Comparison of ENCODE assay signal across 11 cellular contexts in genomic region chr6:13763740-13764381, GRCh38. TPM values are rescaled to one million over a fixed set of nuclear protein-coding genes. Genes with fewer than 3 reads are reported as not detected.
A peak's percentile ranks its signal among the peaks of the same experiment; 100 is the strongest.
DNase-seq lines count a peak whose midpoint lies in the region; ATAC-seq, FAIRE-seq and TF ChIP-seq lines count a peak whose summit lies in the region.
"Had no signal": no experiment of that assay in that cellular context is flagged by ENCODE, and none has a peak within 500 bp of the region (broad histone marks: within the 10 kb centered on the region; RNA-seq: fewer than 3 reads in every experiment).

No MANE protein-coding gene starts in this region.

- no peaks in the 10 kb centered on the region for H3K9me3 ChIP-seq in OCI-LY7 (ENCODE audit: low read length)
- H3K9me3 ChIP-seq in neuron (ENCODE audit: low read length), result no peaks in the 10 kb centered on the region

- H3K9me2 ChIP-seq in OCI-LY7 (ENCODE audit: insufficient read depth, low read length), result no peaks in the 10 kb centered on the region

- H4K20me1 ChIP-seq in OCI-LY7 (ENCODE audit: insufficient read depth, low read length), result no peaks in the 10 kb centered on the region

- ATAC-seq in GM21515 (IDR thresholded peaks at IDR 0.05; ENCODE audit: unreplicated experiment), result peak; percentile 54
- ATAC-seq: naive thymus-derived CD8-positive, alpha-beta T cell had no signal

- FAIRE-seq in GM18507 (lab: Jason Lieb, UNC) (peak; percentile 65), RCC 7860 (lab: Jason Lieb, UNC) (no peak)
- FAIRE-seq: bronchial epithelial cell had no signal

- no peaks in the 10 kb centered on the region for H3K79me2 ChIP-seq in OCI-LY7 (ENCODE audit: insufficient read depth, low read depth, low read length)

- CTCF ChIA-PET in OCI-LY7 (lab: Charles Lee; ENCODE audit: unreplicated experiment), result interaction anchor here (0.5 to 0.6 kb wide), 2 partner anchors 70 to 294 kb away, joined by 3 to 4 read pairs; no protein-coding TSS in a partner anchor

- intact Hi-C loops in OCI-LY7 (cut with micrococcal nuclease; ENCODE audit: unreplicated experiment), result no loop called here

- H3K27me3 ChIP-seq in neuron (ENCODE audit: insufficient read depth, low read length), result no peaks in the 10 kb centered on the region

- DNase-seq in GM18507 (ENCODE audit: extremely low spot score, insufficient read length, low read depth) (peak; percentile 28), OCI-LY7 (ENCODE audit: low spot score) (no peak), HK-2 (ENCODE audit: unreplicated experiment) (no peak), RCC 7860 (ENCODE audit: low spot score) (no peak), iPS-NIHi7 (ENCODE audit: extremely low spot score) (no peak), middle frontal gyrus (ENCODE audit: extremely low spot score, low spot score) (no peak)
- DNase-seq: naive thymus-derived CD8-positive, alpha-beta T cell; NCI-H2107 had no signal

- no peak overlapping the region for H3K27ac ChIP-seq in OCI-LY7 (ENCODE audit: low read depth, low read length, poor library complexity, severe bottlenecking)

- TF ChIP-seq CTCF in OCI-LY7 (conservative IDR thresholded peaks at IDR 0.05; ENCODE audit: low read length), result no peak

- POLR2A ChIA-PET in OCI-LY7 (lab: Charles Lee), result interaction anchor here (0.5 to 1.5 kb wide), 3 partner anchors 13 to 47 kb away, joined by 3 to 5 read pairs (median 3); no protein-coding TSS in a partner anchor

- peak overlapping the region; percentile 88 for H2AFZ ChIP-seq in OCI-LY7 (ENCODE audit: low read length)
- H2AFZ ChIP-seq in neuron (ENCODE audit: low read depth, low read length), result peak overlapping the region; percentile 75

- H3K36me3 ChIP-seq in OCI-LY7 (ENCODE audit: insufficient read depth, low read length), result no peaks in the 10 kb centered on the region
- no peaks in the 10 kb centered on the region for H3K36me3 ChIP-seq in neuron (ENCODE audit: insufficient read depth, low read length)

- H3K4me3 ChIP-seq in OCI-LY7 (ENCODE audit: low read depth, low read length, poor library complexity, severe bottlenecking) (no peak overlapping the region), neuron (ENCODE audit: low read length) (no peak overlapping the region)

- peaks cover 21% of the 10 kb centered on the region for H3K4me1 ChIP-seq in OCI-LY7 (ENCODE audit: insufficient read depth, low read length, poor library complexity, severe bottlenecking)
- H3K4me1 ChIP-seq in neuron (ENCODE audit: insufficient read depth, low read length), result peaks cover 26% of the 10 kb centered on the region

- no TSS peak for BruUV-seq in OCI-LY7 (replicated peaks; lab: Mats Ljungman, UMichigan)

- peak overlapping the region; percentile 49 for H3K4me2 ChIP-seq in OCI-LY7 (ENCODE audit: low read length)

RNA-seq across cellular contexts. Expression of gene MCUR1, which starts 50.5 kb away (rescaled TPM):
- total RNA-seq in OCI-LY7 (2014; rRNA removed; shearing (Covaris generic)), result 11.9 and 17.3 TPM in 2 replicates
- total RNA-seq in OCI-LY7 (2022), result 31.1 and 32.4 TPM in 2 replicates

RNA-seq across cellular contexts. Expression of gene RANBP9, which starts 52.2 kb away (rescaled TPM):
- 20.5 and 22.2 TPM in 2 replicates for total RNA-seq in OCI-LY7 (2014; rRNA removed; shearing (Covaris generic))
- 35.0 and 41.6 TPM in 2 replicates for total RNA-seq in OCI-LY7 (2022)
